42 cellular contexts compared by ENCODE assay signal in genomic region chr14:24563505-24563904, GRCh38. TPM values are rescaled to one million over a fixed set of nuclear protein-coding genes. Genes with fewer than 3 reads are reported as not detected.
"Had no signal": no experiment of that assay in that cellular context is flagged by ENCODE, and none has a peak within 500 bp of the region (broad histone marks: within the 10 kb centered on the region; RNA-seq: fewer than 3 reads in every experiment).

No MANE protein-coding gene starts in this region.

- H3K27ac Mint-ChIP-seq: activated naive CD4-positive, alpha-beta T cell treated with anti-CD3 and anti-CD28 coated beads for 36 hours; activated naive CD4-positive, alpha-beta T cell treated with anti-CD3 and anti-CD28 coated beads, Interleukin-2, amount 10 ng/mL, durations not matched to agents 7 days and 5 days; activated naive CD4-positive, alpha-beta T cell treated with anti-CD3 and anti-CD28 coated beads, Interleukin-2, amount 50 U/mL, for 24 hours; activated naive CD4-positive, alpha-beta T cell treated with anti-CD3 and anti-CD28 coated beads, Interleukin-2, amount 50 U/mL, for 72 hours; activated naive CD8-positive, alpha-beta T cell; activated naive CD8-positive, alpha-beta T cell treated with anti-CD3 and anti-CD28 coated beads for 36 hours; activated naive CD8-positive, alpha-beta T cell treated with anti-CD3 and anti-CD28 coated beads, Interleukin-2, amount 10 ng/mL, durations not matched to agents 7 days and 5 days; activated naive CD8-positive, alpha-beta T cell treated with anti-CD3 and anti-CD28 coated beads, Interleukin-2, amount 50 U/mL, for 24 hours; activated T-cell treated with anti-CD3 and anti-CD28 coated beads, Interleukin-2, amount 50 U/mL, for 24 hours; activated T-cell treated with anti-CD3 and anti-CD28 coated beads, Interleukin-2, amount 50 U/mL, for 72 hours; activated T-helper 1 cell treated with anti-CD3 and anti-CD28 coated beads, Interleukin-12 subunit alpha, Interleukin-12 subunit beta, Interleukin-2, Interleukin-4 antibody, amounts not matched to agents 30 ng/mL and 10 ng/mL and 1 ng/mL, durations not matched to agents 14 hours and 24 hours and 36 hours; activated T-helper 17 cell treated with anti-CD3 and anti-CD28 coated beads, Interleukin-2, amount 50 U/mL, for 72 hours; activated T-helper 2 cell treated with anti-CD3 and anti-CD28 coated beads, Interferon-gamma antibody, Interleukin-2, Interleukin-4, amounts not matched to agents 10 μg/mL and 5 μg/mL and 100 μg/mL, durations not matched to agents 14 hours and 24 hours and 36 hours; brain had no signal

- ATAC-seq: activated naive CD4-positive, alpha-beta T cell treated with anti-CD3 and anti-CD28 coated beads, Interleukin-2, amount 50 U/mL, for 72 hours; activated naive CD8-positive, alpha-beta T cell treated with anti-CD3 and anti-CD28 coated beads, Interleukin-2, amount 50 U/mL, for 24 hours; activated T-cell treated with anti-CD3 and anti-CD28 coated beads, Interleukin-2, amount 50 U/mL, for 4 hours; activated T-cell treated with anti-CD3 and anti-CD28 coated beads, Interleukin-2, amount 50 U/mL, for 72 hours; activated T-helper 17 cell treated with anti-CD3 and anti-CD28 coated beads, Interleukin-2, amount 50 U/mL, for 72 hours; body of pancreas had no signal

- H3K27me3 ChIP-seq: adrenal gland, ascending aorta, body of pancreas, brain microvascular endothelial cell, breast epithelium, cardiac muscle cell had no signal

- H3K9me3 ChIP-seq: adrenal gland, body of pancreas had no signal

- FAIRE-seq: astrocyte, bronchial epithelial cell had no signal

- DNase-seq: activated effector memory CD4-positive, alpha-beta T cell treated with anti-CD3 and anti-CD28 coated beads, Interleukin-2, amount 50 U/mL, for 16 hours; activated effector memory CD4-positive, alpha-beta T cell treated with Interleukin-2 at 50 U/mL for 16 hours; activated gamma-delta T cell; activated gamma-delta T cell treated with Interleukin-2 at 50 U/mL for 16 hours; activated naive CD4-positive, alpha-beta T cell; activated naive CD4-positive, alpha-beta T cell treated with anti-CD3 and anti-CD28 coated beads for 36 hours; activated naive CD4-positive, alpha-beta T cell treated with anti-CD3 and anti-CD28 coated beads, Interleukin-2, amount 10 ng/mL, durations not matched to agents 7 days and 5 days; activated naive CD4-positive, alpha-beta T cell treated with anti-CD3 and anti-CD28 coated beads, Interleukin-2, amount 50 U/mL, for 16 hours; activated naive CD4-positive, alpha-beta T cell treated with Interleukin-2 at 50 U/mL for 16 hours; activated naive CD8-positive, alpha-beta T cell treated with anti-CD3 and anti-CD28 coated beads for 36 hours; activated naive CD8-positive, alpha-beta T cell treated with anti-CD3 and anti-CD28 coated beads, Interleukin-2, amount 10 ng/mL, durations not matched to agents 7 days and 5 days; activated naive CD8-positive, alpha-beta T cell treated with anti-CD3 and anti-CD28 coated beads, Interleukin-2, amount 50 U/mL, for 24 hours; activated T-cell treated with anti-CD3 and anti-CD28 coated beads for 4 hours; activated T-cell treated with anti-CD3 and anti-CD28 coated beads, Interleukin-2, amount 50 U/mL, for 1 hour; activated T-cell treated with anti-CD3 and anti-CD28 coated beads, Interleukin-2, amount 50 U/mL, for 24 hours; activated T-cell treated with anti-CD3 and anti-CD28 coated beads, Interleukin-2, amount 50 U/mL, for 4 hours; activated T-cell treated with anti-CD3 and anti-CD28 coated beads, Interleukin-2, amount 50 U/mL, for 48 hours; activated T-cell treated with anti-CD3 and anti-CD28 coated beads, Interleukin-2, amount 50 U/mL, for 72 hours; adrenal gland; amniotic stem cell; amygdala; anterior cingulate cortex; aorta; body of pancreas; brain microvascular endothelial cell; caudate nucleus; cerebellar nuclear complex had no signal

- H3K4me1 Mint-ChIP-seq: activated naive CD4-positive, alpha-beta T cell treated with anti-CD3 and anti-CD28 coated beads, Interleukin-2, amount 10 ng/mL, durations not matched to agents 7 days and 5 days; activated naive CD4-positive, alpha-beta T cell treated with anti-CD3 and anti-CD28 coated beads, Interleukin-2, amount 50 U/mL, for 24 hours; activated naive CD8-positive, alpha-beta T cell treated with anti-CD3 and anti-CD28 coated beads for 36 hours; activated naive CD8-positive, alpha-beta T cell treated with anti-CD3 and anti-CD28 coated beads, Interleukin-2, amount 50 U/mL, for 24 hours; activated T-helper 17 cell treated with anti-CD3 and anti-CD28 coated beads, Interleukin-2, amount 50 U/mL, for 72 hours; brain; central memory CD8-positive, alpha-beta T cell had no signal

- H3K4me3 ChIP-seq: adrenal gland, ascending aorta, body of pancreas, breast epithelium, cardiac muscle cell had no signal

- H3K4me1 ChIP-seq: adrenal gland, ascending aorta, body of pancreas, breast epithelium had no signal

- H3K27me3 Mint-ChIP-seq: activated naive CD4-positive, alpha-beta T cell treated with anti-CD3 and anti-CD28 coated beads, Interleukin-2, amount 10 ng/mL, durations not matched to agents 7 days and 5 days; activated naive CD8-positive, alpha-beta T cell treated with anti-CD3 and anti-CD28 coated beads for 36 hours had no signal

- H3K4me3 Mint-ChIP-seq: activated naive CD4-positive, alpha-beta T cell treated with anti-CD3 and anti-CD28 coated beads for 36 hours; activated naive CD4-positive, alpha-beta T cell treated with anti-CD3 and anti-CD28 coated beads, Interleukin-2, amount 10 ng/mL, durations not matched to agents 7 days and 5 days; activated naive CD4-positive, alpha-beta T cell treated with anti-CD3 and anti-CD28 coated beads, Interleukin-2, amount 50 U/mL, for 24 hours; activated naive CD8-positive, alpha-beta T cell; activated naive CD8-positive, alpha-beta T cell treated with anti-CD3 and anti-CD28 coated beads for 36 hours; activated naive CD8-positive, alpha-beta T cell treated with anti-CD3 and anti-CD28 coated beads, Interleukin-2, amount 10 ng/mL, durations not matched to agents 7 days and 5 days; activated naive CD8-positive, alpha-beta T cell treated with anti-CD3 and anti-CD28 coated beads, Interleukin-2, amount 50 U/mL, for 24 hours; activated T-cell treated with anti-CD3 and anti-CD28 coated beads, Interleukin-2, amount 50 U/mL, for 24 hours; activated T-cell treated with anti-CD3 and anti-CD28 coated beads, Interleukin-2, amount 50 U/mL, for 4 hours; activated T-cell treated with anti-CD3 and anti-CD28 coated beads, Interleukin-2, amount 50 U/mL, for 72 hours; activated T-helper 1 cell treated with anti-CD3 and anti-CD28 coated beads, Interleukin-12 subunit alpha, Interleukin-12 subunit beta, Interleukin-2, Interleukin-4 antibody, amounts not matched to agents 30 ng/mL and 10 ng/mL and 1 ng/mL, durations not matched to agents 14 hours and 24 hours and 36 hours; activated T-helper 17 cell treated with anti-CD3 and anti-CD28 coated beads, Interleukin-2, amount 50 U/mL, for 72 hours; brain; central memory CD8-positive, alpha-beta T cell had no signal

- H3K36me3 ChIP-seq: adrenal gland, ascending aorta, brain microvascular endothelial cell, breast epithelium, cardiac muscle cell had no signal

- H3K36me3 Mint-ChIP-seq: activated naive CD4-positive, alpha-beta T cell treated with anti-CD3 and anti-CD28 coated beads, Interleukin-2, amount 10 ng/mL, durations not matched to agents 7 days and 5 days; brain had no signal

- H3K27ac ChIP-seq: adrenal gland, ascending aorta, body of pancreas, brain microvascular endothelial cell, breast epithelium, cardiac muscle cell had no signal

RNA-seq across cellular contexts. Expression of gene CTSG, which starts 12.5 kb away (rescaled TPM):
- total RNA-seq: activated naive CD8-positive, alpha-beta T cell treated with anti-CD3 and anti-CD28 coated beads for 36 hours; activated naive CD8-positive, alpha-beta T cell treated with anti-CD3 and anti-CD28 coated beads, Interleukin-2, amount 10 ng/mL, durations not matched to agents 7 days and 5 days; activated T-cell treated with anti-CD3 and anti-CD28 coated beads, Interleukin-2, amount 50 U/mL, for 4 hours; activated T-cell treated with anti-CD3 and anti-CD28 coated beads, Interleukin-2, amount 50 U/mL, for 72 hours; activated T-helper 1 cell treated with anti-CD3 and anti-CD28 coated beads, Interleukin-12 subunit alpha, Interleukin-12 subunit beta, Interleukin-2, Interleukin-4 antibody, amounts not matched to agents 30 ng/mL and 10 ng/mL and 1 ng/mL, durations not matched to agents 14 hours and 24 hours and 36 hours; activated T-helper 17 cell treated with anti-CD3 and anti-CD28 coated beads, Interleukin-2, amount 50 U/mL, for 72 hours; activated T-helper 2 cell treated with anti-CD3 and anti-CD28 coated beads, Interferon-gamma antibody, Interleukin-2, Interleukin-4, amounts not matched to agents 10 μg/mL and 5 μg/mL and 100 μg/mL, durations not matched to agents 14 hours and 24 hours and 36 hours; ascending aorta; astrocyte; body of pancreas; bronchial epithelial cell; cardiac muscle cell; cerebellum; chondrocyte had no signal
- polyA plus RNA-seq: cardiac muscle cell had no signal

RNA-seq across cellular contexts. Expression of gene GZMH, which starts 46.0 kb away (rescaled TPM):
- total RNA-seq: astrocyte, body of pancreas, bronchial epithelial cell, cardiac muscle cell, cerebellum, chondrocyte had no signal
- polyA plus RNA-seq: cardiac muscle cell had no signal

RNA-seq across cellular contexts. Expression of gene CMA1, which starts 55.4 kb away (rescaled TPM):
- total RNA-seq: activated naive CD4-positive, alpha-beta T cell treated with anti-CD3 and anti-CD28 coated beads, Interleukin-2, amount 50 U/mL, for 72 hours; activated T-cell treated with anti-CD3 and anti-CD28 coated beads, Interleukin-2, amount 50 U/mL, for 72 hours; activated T-helper 1 cell treated with anti-CD3 and anti-CD28 coated beads, Interleukin-12 subunit alpha, Interleukin-12 subunit beta, Interleukin-2, Interleukin-4 antibody, amounts not matched to agents 30 ng/mL and 10 ng/mL and 1 ng/mL, durations not matched to agents 14 hours and 24 hours and 36 hours; adrenal gland; ascending aorta; astrocyte; body of pancreas; bronchial epithelial cell; cardiac muscle cell; cerebellum; chondrocyte had no signal
- polyA plus RNA-seq: adrenal gland, aorta, cardiac muscle cell had no signal
